17 cellular contexts compared by ENCODE assay signal in genomic region chr20:2687514-2687913, GRCh38. TPM values are rescaled to one million over a fixed set of nuclear protein-coding genes. Genes with fewer than 3 reads are reported as not detected.
A peak's percentile ranks its signal among the peaks of the same experiment; 100 is the strongest.
DNase-seq lines count a peak whose midpoint lies in the region; ATAC-seq, FAIRE-seq and TF ChIP-seq lines count a peak whose summit lies in the region.
"Had no signal": no experiment of that assay in that cellular context is flagged by ENCODE, and none has a peak within 500 bp of the region (broad histone marks: within the 10 kb centered on the region; RNA-seq: fewer than 3 reads in every experiment).

No MANE protein-coding gene starts in this region.

- FAIRE-seq in GM12878 (lab: Jason Lieb, UNC): no peak
- FAIRE-seq: GM12892 had no signal

- no peaks in the 10 kb centered on the region for H3K9me3 Mint-ChIP-seq in activated CD4-positive, alpha-beta memory T cell treated with anti-CD3 and anti-CD28 coated beads for 36 hours
- H3K9me3 Mint-ChIP-seq in activated CD4-positive, alpha-beta memory T cell treated with anti-CD3 and anti-CD28 coated beads, Interleukin-2, amount 10 ng/mL, durations not matched to agents 7 days and 5 days: no peaks in the 10 kb centered on the region

- H2AFZ ChIP-seq in HCT116 (ENCODE audit: low read depth, low read length, poor library complexity, severe bottlenecking) (peak overlapping the region; percentile 84), GM12878 (ENCODE audit: control insufficient read depth, low read depth, low read length) (peak overlapping the region; percentile 43; the same call in 1 of the 2 replicates), neuronal stem cell (ENCODE audit: low read length) (peak overlapping the region; percentile 59)

- BruUV-seq in HCT116 (replicated peaks; lab: Mats Ljungman, UMichigan) (no TSS peak), GM12878 (replicated peaks; lab: Mats Ljungman, UMichigan) (no TSS peak)

- H3K4me3 ChIP-seq in HCT116 (replicated peaks in 1 of 2; ENCODE audit: low read depth in 1 of 2, low read length in 2 of 2): no peak overlapping the region
- H3K4me3 ChIP-seq in GM12878: no peak overlapping the region
- H3K4me3 ChIP-seq in neuronal stem cell (ENCODE audit: low read length in 2 of 2): no peak overlapping the region
- H3K4me3 ChIP-seq: esophagus squamous epithelium, HAP-1, testis had no signal

- H3K27ac Mint-ChIP-seq in activated CD4-positive, alpha-beta memory T cell treated with anti-CD3 and anti-CD28 coated beads for 36 hours: no peak overlapping the region
- H3K27ac Mint-ChIP-seq in activated CD4-positive, alpha-beta memory T cell treated with anti-CD3 and anti-CD28 coated beads, Interleukin-2, amount 10 ng/mL, durations not matched to agents 7 days and 5 days: no peak overlapping the region

- H3K4me1 ChIP-seq in HCT116 (ENCODE audit: control insufficient read depth in 1 of 2, insufficient read depth in 2 of 2, low read length in 2 of 2): peaks cover 0 to 11% of the 10 kb centered on the region in 2 experiments; a peak in 2 of 4 replicates
- no peaks in the 10 kb centered on the region for H3K4me1 ChIP-seq in GM12878 (ENCODE audit: control insufficient read depth, insufficient read depth, low read length)
- peaks cover 7 to 11% of the 10 kb centered on the region in 2 donors for H3K4me1 ChIP-seq in neuronal stem cell (ENCODE audit: control insufficient read depth in 2 of 2, insufficient read depth in 1 of 2, low read depth in 1 of 2, low read length in 2 of 2)
- H3K4me1 ChIP-seq: testis had no signal

- in situ Hi-C loops in GM12878 (cut with MboI): no loop called here

- DNase-seq in activated CD4-positive, alpha-beta memory T cell treated with anti-CD3 and anti-CD28 coated beads for 36 hours: no peak
- no peak for DNase-seq in activated CD4-positive, alpha-beta memory T cell treated with anti-CD3 and anti-CD28 coated beads, Interleukin-2, amount 10 ng/mL, durations not matched to agents 7 days and 5 days
- DNase-seq in HCT116 (ENCODE audit: low read depth, low spot score): no peak
- no peak for DNase-seq in GM12878 (ENCODE audit: low read depth, low spot score)
- no peak for DNase-seq in neuronal stem cell (ENCODE audit: low spot score)
- DNase-seq in stimulated activated CD4-positive, alpha-beta T cell treated with anti-CD3 and anti-CD28 coated beads, Interleukin-4, amount 100 ng/mL, for 1 hour: no peak
- DNase-seq in H4 (ENCODE audit: low spot score): no peak
- no peak for DNase-seq in HK-2 (ENCODE audit: unreplicated experiment)
- DNase-seq: cerebellar nuclear complex; DMS153; esophagus squamous epithelium; NK-92 treated with Interleukin-12 subunit alpha and Interleukin-12 subunit beta, amount 100 ng/mL, for 24 hours had no signal

- H3K36me3 ChIP-seq in HCT116 (ENCODE audit: control insufficient read depth in 1 of 2, insufficient read depth in 2 of 2, low read length in 2 of 2) (no peaks in the 10 kb centered on the region), GM12878 (ENCODE audit: control insufficient read depth in 2 of 2, insufficient read depth in 2 of 2, low read length in 1 of 2) (no peaks in the 10 kb centered on the region), neuronal stem cell (replicated peaks in 1 of 2; ENCODE audit: control insufficient read depth in 2 of 2, insufficient read depth in 2 of 2, low read length in 2 of 2) (no peaks in the 10 kb centered on the region)
- H3K36me3 ChIP-seq: esophagus squamous epithelium, HAP-1 had no signal

- H3K9me3 ChIP-seq in HCT116 (ENCODE audit: control insufficient read depth in 1 of 2, insufficient read depth in 1 of 2, low read depth in 1 of 2, low read length in 2 of 2): no peaks in the 10 kb centered on the region
- no peaks in the 10 kb centered on the region for H3K9me3 ChIP-seq in GM12878 (replicated peaks; ENCODE audit: control insufficient read depth, insufficient read depth, low read length)
- H3K9me3 ChIP-seq in neuronal stem cell (replicated peaks in 1 of 2; ENCODE audit: control insufficient read depth in 2 of 2, insufficient read depth in 1 of 2, low read depth in 1 of 2, low read length in 2 of 2): no peaks in the 10 kb centered on the region
- H3K9me3 ChIP-seq: esophagus squamous epithelium, HAP-1, testis had no signal

- RAD21 ChIA-PET in HCT116 (lab: Charles Lee; ENCODE audit: low non-redundant PET in 1 of 2, low total read pairs in 2 of 2, uncharacterized antibody in 2 of 2, unreplicated experiment in 2 of 2): no interaction called here
- RAD21 ChIA-PET in GM12878 (lab: Charles Lee; ENCODE audit: unreplicated experiment): no interaction called here

- H3K4me2 ChIP-seq in HCT116 (ENCODE audit: low read length) (no peak overlapping the region), GM12878 (ENCODE audit: control insufficient read depth, insufficient read depth) (no peak overlapping the region), neuronal stem cell (ENCODE audit: insufficient read depth, low read length, poor library complexity, severe bottlenecking) (no peak overlapping the region)

- H3K4ac ChIP-seq in neuronal stem cell (ENCODE audit: low read length): no peak overlapping the region

- no peak overlapping the region for H3K23ac ChIP-seq in neuronal stem cell (ENCODE audit: low read depth, low read length, poor library complexity)

- H3K9ac ChIP-seq in HCT116 (ENCODE audit: low read length): no peak overlapping the region
- no peak overlapping the region for H3K9ac ChIP-seq in GM12878 (ENCODE audit: control insufficient read depth, insufficient read depth, low read length)
- no peak overlapping the region for H3K9ac ChIP-seq in neuronal stem cell (ENCODE audit: low read depth, low read length, poor library complexity)

- WGBS in GM12878 (ENCODE audit: insufficient coverage, insufficient replicate concordance, low lambda C conversion rate, missing lambda C conversion rate): 41% methylated on average over 6 of the region's 6 CpGs
- WGBS in neuronal stem cell (ENCODE audit: extremely low coverage in 2 of 2, insufficient read length in 2 of 2, insufficient replicate concordance in 1 of 2), 2 donors: no CpG with 5 or more reads among the region's 6 CpGs

- no peaks in the 10 kb centered on the region for H3K9me2 ChIP-seq in HCT116 (ENCODE audit: insufficient read depth)

- H3K36me3 Mint-ChIP-seq in activated CD4-positive, alpha-beta memory T cell treated with anti-CD3 and anti-CD28 coated beads for 36 hours: peaks cover 3% of the 10 kb centered on the region
- peaks cover 3% of the 10 kb centered on the region for H3K36me3 Mint-ChIP-seq in activated CD4-positive, alpha-beta memory T cell treated with anti-CD3 and anti-CD28 coated beads, Interleukin-2, amount 10 ng/mL, durations not matched to agents 7 days and 5 days (ENCODE audit: low read depth)
- H3K36me3 Mint-ChIP-seq: IgD-negative memory B cell had no signal

- no peak for TF ChIP-seq EP300 in GM12878 (IDR thresholded peaks at IDR 0.05; ENCODE audit: borderline replicate concordance in 1 of 2, control insufficient read depth in 1 of 2, low read depth in 2 of 2, low read length in 2 of 2)

- H4K20me1 ChIP-seq in HCT116 (ENCODE audit: insufficient read depth): no peaks in the 10 kb centered on the region
- no peaks in the 10 kb centered on the region for H4K20me1 ChIP-seq in GM12878 (ENCODE audit: control insufficient read depth, insufficient read depth)

- peaks cover 3% of the 10 kb centered on the region for H3K79me1 ChIP-seq in neuronal stem cell (ENCODE audit: low read depth, low read length)

- no peak overlapping the region for H3K18ac ChIP-seq in neuronal stem cell (ENCODE audit: low read length)

- TF ChIP-seq POLR2A in HCT116 (IDR thresholded peaks at IDR 0.05; ENCODE audit: borderline replicate concordance, extremely low read depth, insufficient read depth, insufficient read length) (no peak), GM12878 (IDR thresholded peaks at IDR 0.05; ENCODE audit: low read depth, low read length) (no peak)

- SMC1A ChIA-PET in GM12878 (lab: Charles Lee; ENCODE audit: uncharacterized antibody, unreplicated experiment): no interaction called here

- peaks cover 19% of the 10 kb centered on the region for H3K27me3 Mint-ChIP-seq in activated CD4-positive, alpha-beta memory T cell treated with anti-CD3 and anti-CD28 coated beads for 36 hours
- peaks cover 40% of the 10 kb centered on the region for H3K27me3 Mint-ChIP-seq in activated CD4-positive, alpha-beta memory T cell treated with anti-CD3 and anti-CD28 coated beads, Interleukin-2, amount 10 ng/mL, durations not matched to agents 7 days and 5 days

- H3K4me1 Mint-ChIP-seq in activated CD4-positive, alpha-beta memory T cell treated with anti-CD3 and anti-CD28 coated beads for 36 hours (ENCODE audit: low read depth): peaks cover 22% of the 10 kb centered on the region
- peaks cover 26% of the 10 kb centered on the region for H3K4me1 Mint-ChIP-seq in activated CD4-positive, alpha-beta memory T cell treated with anti-CD3 and anti-CD28 coated beads, Interleukin-2, amount 10 ng/mL, durations not matched to agents 7 days and 5 days

- ATAC-seq in HCT116: no peak
- no peak for ATAC-seq in GM12878

- no peak for TF ChIP-seq RAD21 in HCT116 (IDR thresholded peaks at IDR 0.05; ENCODE audit: low read depth)
- no peak for TF ChIP-seq RAD21 in GM12878 (IDR thresholded peaks at IDR 0.05; ENCODE audit: insufficient read depth, low read depth, low read length)

- no peak overlapping the region for H3K14ac ChIP-seq in neuronal stem cell (ENCODE audit: low read length)

- H2BK12ac ChIP-seq in neuronal stem cell (ENCODE audit: low read length): no peak overlapping the region

- no peak overlapping the region for H2BK120ac ChIP-seq in neuronal stem cell (ENCODE audit: low read depth, low read length)

- no peak overlapping the region for H2BK5ac ChIP-seq in neuronal stem cell (ENCODE audit: low read length)

- intact Hi-C loops in activated CD4-positive, alpha-beta memory T cell treated with anti-CD3 and anti-CD28 coated beads for 36 hours (cut with micrococcal nuclease): no loop called here
- intact Hi-C loops in HCT116 (cut with micrococcal nuclease) (loop anchor here (5.0 kb wide), 1 partner anchor 165 kb away; no protein-coding TSS in a partner anchor), GM12878 (cut with micrococcal nuclease; ENCODE audit: unreplicated experiment) (loop anchor here (10.0 kb wide), 1 partner anchor 57 kb away; no protein-coding TSS in a partner anchor)

- CTCF ChIA-PET in activated CD4-positive, alpha-beta memory T cell treated with anti-CD3 and anti-CD28 coated beads for 36 hours (lab: Charles Lee): interaction anchor here (0.6 to 6.1 kb wide), 16 partner anchors 10 to 313 kb away, joined by 3 to 80 read pairs (median 4); partner anchors contain the start of gene NOP56
- CTCF ChIA-PET in activated CD4-positive, alpha-beta memory T cell treated with anti-CD3 and anti-CD28 coated beads, Interleukin-2, amount 10 ng/mL, durations not matched to agents 7 days and 5 days (lab: Charles Lee): interaction anchor here (0.9 to 4.0 kb wide), 12 partner anchors 12 to 181 kb away, joined by 3 to 29 read pairs (median 4); no protein-coding TSS in a partner anchor
- CTCF ChIA-PET in HCT116 (lab: Charles Lee): interaction anchor here (1.4 kb wide), 1 partner anchor 56 kb away, joined by 3 read pairs; no protein-coding TSS in a partner anchor
- CTCF ChIA-PET in GM12878 (lab: Yijun Ruan, JAX): interaction anchor here (2.4 kb wide), 1 partner anchor 164 kb away, joined by 11 read pairs; no protein-coding TSS in a partner anchor

- POLR2A ChIA-PET in activated CD4-positive, alpha-beta memory T cell treated with anti-CD3 and anti-CD28 coated beads for 36 hours (lab: Charles Lee): no interaction called here
- POLR2A ChIA-PET in activated CD4-positive, alpha-beta memory T cell treated with anti-CD3 and anti-CD28 coated beads, Interleukin-2, amount 10 ng/mL, durations not matched to agents 7 days and 5 days (lab: Charles Lee): interaction anchor here (1.2 to 3.2 kb wide), 4 partner anchors 11 to 54 kb away, joined by 5 to 12 read pairs (median 8); partner anchors contain the start of gene NOP56
- POLR2A ChIA-PET in HCT116 (lab: Charles Lee): no interaction called here
- POLR2A ChIA-PET in GM12878 (lab: Charles Lee): no interaction called here

- H3K27ac ChIP-seq in HCT116 (ENCODE audit: low read depth, low read length) (no peak overlapping the region), GM12878 (ENCODE audit: control insufficient read depth, insufficient read depth) (no peak overlapping the region), neuronal stem cell (replicated peaks; ENCODE audit: low read length) (no peak overlapping the region)
- H3K27ac ChIP-seq: esophagus squamous epithelium, HL-60, testis had no signal

- H2AK5ac ChIP-seq in neuronal stem cell (ENCODE audit: low read depth, low read length): no peak overlapping the region

- H3K79me2 ChIP-seq in HCT116 (ENCODE audit: insufficient read depth, low read length) (no peaks in the 10 kb centered on the region), GM12878 (ENCODE audit: control insufficient read depth, insufficient read depth, low read length) (no peaks in the 10 kb centered on the region)

- peak overlapping the region; percentile 45 for H3K4me3 Mint-ChIP-seq in activated CD4-positive, alpha-beta memory T cell treated with anti-CD3 and anti-CD28 coated beads for 36 hours
- H3K4me3 Mint-ChIP-seq in activated CD4-positive, alpha-beta memory T cell treated with anti-CD3 and anti-CD28 coated beads, Interleukin-2, amount 10 ng/mL, durations not matched to agents 7 days and 5 days: no peak overlapping the region

- TF ChIP-seq CTCF in HCT116 (IDR thresholded peaks at IDR 0.05 in 2 of 3, conservative IDR thresholded peaks at IDR 0.05 in 1 of 3; ENCODE audit: borderline replicate concordance in 1 of 3, insufficient read depth in 1 of 3, low read depth in 2 of 3, low read length in 2 of 3) (no peak), GM12878 (IDR thresholded peaks at IDR 0.05 in 2 of 3, conservative IDR thresholded peaks at IDR 0.05 in 1 of 3; ENCODE audit: control insufficient read depth in 2 of 3, extremely low read depth in 1 of 3, insufficient read depth in 1 of 3, low read depth in 3 of 3, low read length in 3 of 3) (no peak)

- no peak overlapping the region for H4K8ac ChIP-seq in neuronal stem cell (ENCODE audit: low read depth, low read length)

- no peaks in the 10 kb centered on the region; the same call in 1 of the 2 replicates for H3K27me3 ChIP-seq in HCT116 (ENCODE audit: insufficient read depth, low read length)
- peaks cover 7 to 10% of the 10 kb centered on the region in 2 experiments for H3K27me3 ChIP-seq in GM12878 (replicated peaks in 1 of 2; ENCODE audit: control insufficient read depth in 2 of 2, insufficient read depth in 2 of 2, low read length in 1 of 2)
- H3K27me3 ChIP-seq in neuronal stem cell (ENCODE audit: control insufficient read depth in 3 of 3, insufficient read depth in 3 of 3, low read depth in 1 of 3, low read length in 3 of 3): peaks cover 13 to 48% (median 28%) of the 10 kb centered on the region in 3 experiments
- H3K27me3 ChIP-seq: testis had no signal

- H4K91ac ChIP-seq in neuronal stem cell (ENCODE audit: low read depth, low read length, poor library complexity): no peak overlapping the region

- no peak overlapping the region for H2BK15ac ChIP-seq in neuronal stem cell (ENCODE audit: low read length)

RNA-seq across cellular contexts. Expression of gene EBF4, which starts 5.1 kb away (rescaled TPM):
- 1 to 10 TPM; 5.9 to 6.6 TPM for total RNA-seq in activated CD4-positive, alpha-beta memory T cell treated with anti-CD3 and anti-CD28 coated beads for 36 hours
- total RNA-seq in activated CD4-positive, alpha-beta memory T cell treated with anti-CD3 and anti-CD28 coated beads, Interleukin-2, amount 10 ng/mL, durations not matched to agents 7 days and 5 days: 1 to 10 TPM; 2.7 to 2.9 TPM
- total RNA-seq in HCT116 (2021; ENCODE audit: unreplicated experiment) (11.4 TPM), GM12878 (2014; rRNA removed) (not detected in 2 replicates), GM12878 (2014; rRNA removed; fragmentation: Illumina TruSeq; extraction: Trizol) (not detected in 2 replicates), GM12878 (2021) (0.13 TPM in 1 of 2 replicates, not detected in the other)
- polyA plus RNA-seq in HCT116 (2012): 7.5 and 9.2 TPM in 2 replicates
- not detected in 2 replicates for total RNA-seq in GM12878 (2013; cell fraction: nucleolus; rRNA removed)
- polyA plus RNA-seq in GM12878 (2011; ENCODE audit: low read depth): not detected
- polyA plus RNA-seq in GM12878 (2011; rRNA removed) (not detected in 2 replicates), GM12878 (2014; fragmentation: Illumina TruSeq; extraction: Trizol) (not detected in 2 replicates), GM12878 (2014; fragmentation: Nextera tagmentation; extraction: Ambion mirVana) (not detected), GM12878 (2014; rRNA removed) (not detected in 2 replicates), GM12878 (2016; fragmentation: Nextera tagmentation; extraction: Ambion mirVana) (not detected)
- polyA plus RNA-seq in GM12878 (2011; cell fraction: cytosol; rRNA removed): not detected in 2 replicates
- polyA plus RNA-seq in GM12878 (2011; cell fraction: nucleus; rRNA removed): not detected in 2 replicates
- 0.06 and 0.22 TPM in 2 replicates for polyA plus RNA-seq in GM12878 (2012)
- not detected in 2 replicates for polyA minus RNA-seq in GM12878 (2011; rRNA and poly(A)+ RNA removed)
- not detected in 2 replicates for polyA minus RNA-seq in GM12878 (2011; cell fraction: cytosol; rRNA and poly(A)+ RNA removed)
- polyA minus RNA-seq in GM12878 (2011; cell fraction: nucleus; rRNA and poly(A)+ RNA removed): not detected in 2 replicates
- 19.6 TPM for polyA plus RNA-seq in neuronal stem cell (2013, experiment 1 of 2)
- 17.3 TPM for polyA plus RNA-seq in neuronal stem cell (2013, experiment 2 of 2)
- total RNA-seq in H4 (2014; rRNA removed; shearing (Covaris generic)): 4.1 and 4.8 TPM in 2 replicates

RNA-seq across cellular contexts. Expression of gene IDH3B, which starts 23.5 kb away (rescaled TPM):
- 10 to 100 TPM; 95.6 to 99.1 TPM for total RNA-seq in activated CD4-positive, alpha-beta memory T cell treated with anti-CD3 and anti-CD28 coated beads for 36 hours
- total RNA-seq in activated CD4-positive, alpha-beta memory T cell treated with anti-CD3 and anti-CD28 coated beads, Interleukin-2, amount 10 ng/mL, durations not matched to agents 7 days and 5 days: 10 to 100 TPM; 78.8 to 82.2 TPM
- total RNA-seq in HCT116 (2021; ENCODE audit: unreplicated experiment): 132 TPM
- polyA plus RNA-seq in HCT116 (2012): 174 and 176 TPM in 2 replicates
- 83.2 and 91.2 TPM in 2 replicates for total RNA-seq in GM12878 (2013; cell fraction: nucleolus; rRNA removed)
- total RNA-seq in GM12878 (2014; rRNA removed): 131 and 136 TPM in 2 replicates
- total RNA-seq in GM12878 (2014; rRNA removed; fragmentation: Illumina TruSeq; extraction: Trizol): 84.7 and 90.5 TPM in 2 replicates
- 109 and 110 TPM in 2 replicates for total RNA-seq in GM12878 (2021)
- polyA plus RNA-seq in GM12878 (2011; ENCODE audit: low read depth): 112 TPM
- 145 and 177 TPM in 2 replicates for polyA plus RNA-seq in GM12878 (2011; rRNA removed)
- 211 and 226 TPM in 2 replicates for polyA plus RNA-seq in GM12878 (2011; cell fraction: cytosol; rRNA removed)
- polyA plus RNA-seq in GM12878 (2011; cell fraction: nucleus; rRNA removed): 484 and 526 TPM in 2 replicates
- polyA plus RNA-seq in GM12878 (2012): 102 and 111 TPM in 2 replicates
- 98.3 and 101 TPM in 2 replicates for polyA plus RNA-seq in GM12878 (2014; fragmentation: Illumina TruSeq; extraction: Trizol)
- 10 to 100 TPM; 65.3 to 87.1 TPM for polyA plus RNA-seq in GM12878 (2014; fragmentation: Nextera tagmentation; extraction: Ambion mirVana)
- 134 and 144 TPM in 2 replicates for polyA plus RNA-seq in GM12878 (2014; rRNA removed)
- polyA plus RNA-seq in GM12878 (2016; fragmentation: Nextera tagmentation; extraction: Ambion mirVana): 100 to 1,000 TPM; 149 to 167 TPM
- polyA minus RNA-seq in GM12878 (2011; rRNA and poly(A)+ RNA removed): 159 and 168 TPM in 2 replicates
- polyA minus RNA-seq in GM12878 (2011; cell fraction: cytosol; rRNA and poly(A)+ RNA removed): 34.7 and 40.0 TPM in 2 replicates
- polyA minus RNA-seq in GM12878 (2011; cell fraction: nucleus; rRNA and poly(A)+ RNA removed): 69.9 and 95.9 TPM in 2 replicates
- polyA plus RNA-seq in neuronal stem cell (2013, experiment 1 of 2): 44.0 TPM
- 43.1 TPM for polyA plus RNA-seq in neuronal stem cell (2013, experiment 2 of 2)
- 117 and 138 TPM in 2 replicates for total RNA-seq in H4 (2014; rRNA removed; shearing (Covaris generic))

RNA-seq across cellular contexts. Expression of gene NOP56, which starts 35.1 kb away (rescaled TPM):
- 100 to 1,000 TPM; 402 to 408 TPM for total RNA-seq in activated CD4-positive, alpha-beta memory T cell treated with anti-CD3 and anti-CD28 coated beads for 36 hours
- total RNA-seq in activated CD4-positive, alpha-beta memory T cell treated with anti-CD3 and anti-CD28 coated beads, Interleukin-2, amount 10 ng/mL, durations not matched to agents 7 days and 5 days: 100 to 1,000 TPM; 285 to 302 TPM
- total RNA-seq in HCT116 (2021; ENCODE audit: unreplicated experiment) (582 TPM), GM12878 (2014; rRNA removed) (440 and 489 TPM in 2 replicates), GM12878 (2014; rRNA removed; fragmentation: Illumina TruSeq; extraction: Trizol) (502 and 535 TPM in 2 replicates), GM12878 (2021) (409 and 424 TPM in 2 replicates)
- polyA plus RNA-seq in HCT116 (2012): 328 and 343 TPM in 2 replicates
- total RNA-seq in GM12878 (2013; cell fraction: nucleolus; rRNA removed): 254 and 257 TPM in 2 replicates
- 171 TPM for polyA plus RNA-seq in GM12878 (2011; ENCODE audit: low read depth)
- polyA plus RNA-seq in GM12878 (2011; rRNA removed) (218 and 254 TPM in 2 replicates), GM12878 (2014; fragmentation: Illumina TruSeq; extraction: Trizol) (550 and 607 TPM in 2 replicates), GM12878 (2014; fragmentation: Nextera tagmentation; extraction: Ambion mirVana) (100 to 1,000 TPM; 368 to 439 TPM), GM12878 (2014; rRNA removed) (371 and 408 TPM in 2 replicates), GM12878 (2016; fragmentation: Nextera tagmentation; extraction: Ambion mirVana) (100 to 1,000 TPM; 524 to 544 TPM)
- polyA plus RNA-seq in GM12878 (2011; cell fraction: cytosol; rRNA removed): 225 and 235 TPM in 2 replicates
- polyA plus RNA-seq in GM12878 (2011; cell fraction: nucleus; rRNA removed): 739 and 811 TPM in 2 replicates
- polyA plus RNA-seq in GM12878 (2012): 189 and 258 TPM in 2 replicates
- 286 and 315 TPM in 2 replicates for polyA minus RNA-seq in GM12878 (2011; rRNA and poly(A)+ RNA removed)
- polyA minus RNA-seq in GM12878 (2011; cell fraction: cytosol; rRNA and poly(A)+ RNA removed): 94.6 and 146 TPM in 2 replicates
- 316 and 496 TPM in 2 replicates for polyA minus RNA-seq in GM12878 (2011; cell fraction: nucleus; rRNA and poly(A)+ RNA removed)
- polyA plus RNA-seq in neuronal stem cell (2013, experiment 1 of 2): 194 TPM
- polyA plus RNA-seq in neuronal stem cell (2013, experiment 2 of 2): 188 TPM
- 148 and 152 TPM in 2 replicates for total RNA-seq in H4 (2014; rRNA removed; shearing (Covaris generic))
